In genomic region chr1:65265296-65266271, GRCh38 we compare ENCODE assay signal across 8 cellular contexts. TPM values are rescaled to one million over a fixed set of nuclear protein-coding genes. Genes with fewer than 3 reads are reported as not detected.
A peak's percentile ranks its signal among the peaks of the same experiment; 100 is the strongest.
DNase-seq lines count a peak whose midpoint lies in the region; ATAC-seq and TF ChIP-seq lines count a peak whose summit lies in the region.

No MANE protein-coding gene starts in this region.

- no peaks in the 10 kb centered on the region for H3K9me3 ChIP-seq in transverse colon

- intact Hi-C loops in activated T-helper 2 cell treated with anti-CD3 and anti-CD28 coated beads, Interferon-gamma antibody, Interleukin-2, Interleukin-4, amounts not matched to agents 10 μg/mL and 5 μg/mL and 100 μg/mL, durations not matched to agents 14 hours and 24 hours and 36 hours (cut with micrococcal nuclease), result loop anchor here (2.0 to 5.0 kb wide), 2 partner anchors 43 to 132 kb away; partner anchors contain the start of gene DNAJC6
- intact Hi-C loops in transverse colon (cut with DNase I; ENCODE audit: low total_unique reads), result no loop called here

- no peaks in the 10 kb centered on the region for H3K36me3 Mint-ChIP-seq in activated T-helper 2 cell treated with anti-CD3 and anti-CD28 coated beads, Interferon-gamma antibody, Interleukin-2, Interleukin-4, amounts not matched to agents 10 μg/mL and 5 μg/mL and 100 μg/mL, durations not matched to agents 14 hours and 24 hours and 36 hours (ENCODE audit: low read depth)

- DNase-seq in DMS114 treated with DMSO at 0.1 percent for 48 hours (lab: John Stamatoyannopoulos, UW; ENCODE audit: unreplicated experiment) (peak; percentile 26), NCI-H2227 treated with DMSO at 0.1 percent for 48 hours (lab: John Stamatoyannopoulos, UW) (peak; percentile 77), fibroblast of mammary gland (ENCODE audit: low read depth) (peak; percentile 38), myocyte (ENCODE audit: low read depth) (peak; percentile 62), transverse colon (peak; percentile 25), GM19240 (ENCODE audit: insufficient read length, low spot score) (no peak)
- peak; percentile 17 for DNase-seq in activated T-helper 2 cell treated with anti-CD3 and anti-CD28 coated beads, Interferon-gamma antibody, Interleukin-2, Interleukin-4, amounts not matched to agents 10 μg/mL and 5 μg/mL and 100 μg/mL, durations not matched to agents 14 hours and 24 hours and 36 hours (ENCODE audit: low spot score)

- ATAC-seq in GM21825 (IDR thresholded peaks at IDR 0.05; ENCODE audit: unreplicated experiment), result peak; percentile 48

- H3K9me3 Mint-ChIP-seq in activated T-helper 2 cell treated with anti-CD3 and anti-CD28 coated beads, Interferon-gamma antibody, Interleukin-2, Interleukin-4, amounts not matched to agents 10 μg/mL and 5 μg/mL and 100 μg/mL, durations not matched to agents 14 hours and 24 hours and 36 hours, result no peaks in the 10 kb centered on the region

- in situ Hi-C loops in transverse colon (cut with MboI; ENCODE audit: low pct_ligation_motif_present in 1 of 4, low pct_unique_long_range_greater_than_20kb in 1 of 4, low sequenced_read_pairs in 3 of 4), result loop anchor here in 1 of 4 donors (25.0 kb wide), 1 partner anchor 972 kb away; no protein-coding TSS in a partner anchor

- H3K27me3 ChIP-seq in transverse colon, result peaks cover 33% of the 10 kb centered on the region

- H3K4me1 ChIP-seq in transverse colon, result peaks cover 0 to 17% (median 12%) of the 10 kb centered on the region in 4 donors

- no peak overlapping the region for H3K27ac Mint-ChIP-seq in activated T-helper 2 cell treated with anti-CD3 and anti-CD28 coated beads, Interferon-gamma antibody, Interleukin-2, Interleukin-4, amounts not matched to agents 10 μg/mL and 5 μg/mL and 100 μg/mL, durations not matched to agents 14 hours and 24 hours and 36 hours

- TF ChIP-seq POLR2A in transverse colon (IDR thresholded peaks at IDR 0.05), result no peak

- H3K4me3 Mint-ChIP-seq in activated T-helper 2 cell treated with anti-CD3 and anti-CD28 coated beads, Interferon-gamma antibody, Interleukin-2, Interleukin-4, amounts not matched to agents 10 μg/mL and 5 μg/mL and 100 μg/mL, durations not matched to agents 14 hours and 24 hours and 36 hours (ENCODE audit: low read depth), result peak overlapping the region; percentile 57

- H3K4me1 Mint-ChIP-seq in activated T-helper 2 cell treated with anti-CD3 and anti-CD28 coated beads, Interferon-gamma antibody, Interleukin-2, Interleukin-4, amounts not matched to agents 10 μg/mL and 5 μg/mL and 100 μg/mL, durations not matched to agents 14 hours and 24 hours and 36 hours (ENCODE audit: low read depth), result peaks cover 30% of the 10 kb centered on the region

- H3K27me3 Mint-ChIP-seq in activated T-helper 2 cell treated with anti-CD3 and anti-CD28 coated beads, Interferon-gamma antibody, Interleukin-2, Interleukin-4, amounts not matched to agents 10 μg/mL and 5 μg/mL and 100 μg/mL, durations not matched to agents 14 hours and 24 hours and 36 hours (ENCODE audit: low read depth), result peaks cover 48% of the 10 kb centered on the region

- no peak overlapping the region for H3K27ac ChIP-seq in transverse colon

- TF ChIP-seq CTCF in fibroblast of mammary gland (conservative IDR thresholded peaks at IDR 0.05; ENCODE audit: control insufficient read depth, insufficient read depth, low read depth, low read length) (peak; percentile 27), transverse colon (IDR thresholded peaks at IDR 0.05) (peak in 1 of 5 experiments; percentile 12)

- WGBS in transverse colon (ENCODE audit: low coverage in 1 of 2), 2 donors, result 10% methylated on average over 8 to 57 of the region's 65 CpGs

- no peaks in the 10 kb centered on the region for H3K36me3 ChIP-seq in transverse colon

- H3K4me3 ChIP-seq in fibroblast of mammary gland (ENCODE audit: control insufficient read depth, low read depth, low read length) (peak overlapping the region; percentile 44), transverse colon (peak overlapping the region; percentile 12 to 59 (median 38))

- no peak for TF ChIP-seq EP300 in transverse colon (IDR thresholded peaks at IDR 0.05; ENCODE audit: low read depth)

RNA-seq across cellular contexts. Expression of gene DNAJC6, which starts 43.8 kb away (rescaled TPM):
- 1.9 and 3.0 TPM in 2 replicates for total RNA-seq in activated T-helper 2 cell treated with anti-CD3 and anti-CD28 coated beads, Interferon-gamma antibody, Interleukin-2, Interleukin-4, amounts not matched to agents 10 μg/mL and 5 μg/mL and 100 μg/mL, durations not matched to agents 14 hours and 24 hours and 36 hours
- total RNA-seq in myocyte (3.0 and 6.6 TPM in 2 replicates), transverse colon (1 to 10 TPM in 3 of 4 donors, under 1 TPM in 1; 0.40 to 2.7 (median 1.7) TPM)
- 4.3 TPM for polyA plus RNA-seq in myocyte (2012)
